ENCODE assay signal across 29 cellular contexts in the genomic region with DNA sequence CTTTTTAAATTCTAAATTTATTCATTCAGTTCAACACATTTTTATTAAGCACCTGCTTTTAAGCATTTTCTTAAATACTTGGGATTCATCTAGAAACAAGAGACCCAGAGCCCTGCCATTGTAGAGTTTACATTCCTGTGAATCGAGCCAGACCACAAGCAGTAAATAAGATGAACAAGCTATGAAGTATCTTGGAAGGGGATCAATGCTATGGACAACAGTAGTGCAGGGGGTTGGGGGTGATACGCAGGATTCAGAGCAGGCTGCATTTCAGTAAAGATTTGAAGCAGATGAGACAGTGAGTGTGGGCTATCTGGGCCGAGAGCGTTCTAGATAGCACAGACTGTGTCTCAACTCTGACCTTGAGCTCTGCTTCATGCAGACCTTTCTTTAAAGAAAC. TPM values are rescaled to one million over a fixed set of nuclear protein-coding genes. Genes with fewer than 3 reads are reported as not detected.
DNase-seq lines count a peak whose midpoint lies in the region; ATAC-seq and TF ChIP-seq lines count a peak whose summit lies in the region.
"Had no signal": no experiment of that assay in that cellular context is flagged by ENCODE, and none has a peak within 500 bp of the region (broad histone marks: within the 10 kb centered on the region; RNA-seq: fewer than 3 reads in every experiment).

No MANE protein-coding gene starts in this region.

- no peak overlapping the region for H3K27ac ChIP-seq in PC-3 (ENCODE audit: low read length)
- H3K27ac ChIP-seq in fibroblast of lung (ENCODE audit: insufficient read depth, low read length) = no peak overlapping the region
- no peak overlapping the region for H3K27ac ChIP-seq in spleen
- H3K27ac ChIP-seq: breast epithelium, neutrophil, RWPE1, thoracic aorta had no signal

- no peak overlapping the region for H3K9ac ChIP-seq in PC-3 (ENCODE audit: low read length)
- no peak overlapping the region for H3K9ac ChIP-seq in fibroblast of lung (ENCODE audit: insufficient read depth, low read length)

- H4K20me1 ChIP-seq in PC-3 (ENCODE audit: low read length) (no peaks in the 10 kb centered on the region), fibroblast of lung (ENCODE audit: control insufficient read depth, extremely low read depth, insufficient read depth, low read length) (no peaks in the 10 kb centered on the region)

- 79 to 91% (median 89%) methylated on average over 4 of the region's 4 CpGs for WGBS in spleen, 5 donors

- H2AFZ ChIP-seq in PC-3 (ENCODE audit: low read length) (no peak overlapping the region), fibroblast of lung (ENCODE audit: low read length) (no peak overlapping the region)
- H2AFZ ChIP-seq: GM23338 had no signal

- no peaks in the 10 kb centered on the region for H3K9me2 ChIP-seq in PC-3 (replicated peaks; ENCODE audit: low read length)

- H3K9me3 ChIP-seq in PC-3 (ENCODE audit: low read length) = no peaks in the 10 kb centered on the region
- H3K9me3 ChIP-seq in fibroblast of lung (ENCODE audit: control insufficient read depth, insufficient read depth, low read depth, low read length) = no peaks in the 10 kb centered on the region
- H3K9me3 ChIP-seq in spleen = no peaks in the 10 kb centered on the region
- H3K9me3 ChIP-seq: breast epithelium, neutrophil, thoracic aorta had no signal

- no peak for TF ChIP-seq CTCF in PC-3 (conservative IDR thresholded peaks at IDR 0.05; ENCODE audit: low read depth, low read length)
- TF ChIP-seq CTCF in fibroblast of lung (conservative IDR thresholded peaks at IDR 0.05 in 1 of 2, IDR thresholded peaks at IDR 0.05 in 1 of 2; ENCODE audit: low read depth in 1 of 2, low read length in 2 of 2) = no peak
- no peak for TF ChIP-seq CTCF in spleen (IDR thresholded peaks at IDR 0.05 in 8 of 11, conservative IDR thresholded peaks at IDR 0.05 in 3 of 11)

- H3K36me3 ChIP-seq in PC-3 (ENCODE audit: low read depth, low read length) = peaks cover 7% of the 10 kb centered on the region; the same call in 1 of the 2 replicates
- H3K36me3 ChIP-seq in fibroblast of lung (ENCODE audit: control insufficient read depth, insufficient read depth, low read length) = peaks cover 18% of the 10 kb centered on the region
- peaks cover 0 to 70% (median 9%) of the 10 kb centered on the region in 6 donors for H3K36me3 ChIP-seq in spleen
- H3K36me3 ChIP-seq: breast epithelium, neutrophil had no signal

- intact Hi-C loops in PC-3 (cut with micrococcal nuclease) = loop anchor here (2.0 to 5.0 kb wide), 2 partner anchors 50 to 122 kb away; no protein-coding TSS in a partner anchor
- intact Hi-C loops in spleen (cut with DNase I; ENCODE audit: low total_unique reads) = no loop called here

- no peak for TF ChIP-seq POLR2A in spleen (IDR thresholded peaks at IDR 0.05)

- H3K27me3 ChIP-seq in PC-3 (ENCODE audit: low read length) = no peaks in the 10 kb centered on the region
- no peaks in the 10 kb centered on the region for H3K27me3 ChIP-seq in fibroblast of lung (ENCODE audit: control insufficient read depth, insufficient read depth, low read length)
- no peaks in the 10 kb centered on the region for H3K27me3 ChIP-seq in spleen (replicated peaks in 1 of 7)
- H3K27me3 ChIP-seq: breast epithelium, neutrophil had no signal

- H3F3A ChIP-seq in PC-3 (ENCODE audit: low read length, unreplicated experiment) = no peaks in the 10 kb centered on the region

- no peaks in the 10 kb centered on the region for H3K79me2 ChIP-seq in PC-3 (ENCODE audit: low read length)
- no peaks in the 10 kb centered on the region for H3K79me2 ChIP-seq in fibroblast of lung (ENCODE audit: control insufficient read depth, insufficient read depth, low read length)

- ATAC-seq in PC-3 = peak; percentile 94
- ATAC-seq in GM19455 (IDR thresholded peaks at IDR 0.05; ENCODE audit: unreplicated experiment) = no peak
- ATAC-seq: activated T-helper 17 cell treated with anti-CD3 and anti-CD28 coated beads, Interleukin-2, amount 50 U/mL, for 72 hours; GM23338; K562; stimulated activated naive B cell treated with anti-CD40 and anti-IgM and Interleukin-4, amounts not matched to agents 10 μg/mL and 1 μg/mL and 100 μg/mL, for 72 hours had no signal

- H3K4me2 ChIP-seq in PC-3 (ENCODE audit: low read length) (no peak overlapping the region), fibroblast of lung (ENCODE audit: extremely low read depth, insufficient read depth, low read length) (no peak overlapping the region)
- H3K4me2 ChIP-seq: GM23338 had no signal

- no TSS peak for BruUV-seq in PC-3 (replicated peaks; lab: Mats Ljungman, UMichigan)

- DNase-seq in EH (ENCODE audit: low read depth) (peak; percentile 82), PC-3 (peak; percentile 48), fibroblast of lung (ENCODE audit: low read depth in 2 of 2) (peak; percentile 84 to 86), non-pigmented ciliary epithelial cell (ENCODE audit: low read depth) (peak; percentile 42), C1 segment of cervical spinal cord (lab: John Stamatoyannopoulos, UW) (no peak), SHP77 treated with DMSO at 0.1 percent for 48 hours (lab: John Stamatoyannopoulos, UW) (no peak), spleen (no peak)
- DNase-seq: activated CD4-positive, alpha-beta T cell treated with anti-CD3 and anti-CD28 coated beads, Interleukin-2, amount 50 U/mL, for 4 hours; activated CD8-positive, alpha-beta memory T cell treated with anti-CD3 and anti-CD28 coated beads, Interleukin-2, amount 50 U/mL, for 4 hours; activated naive CD8-positive, alpha-beta T cell treated with anti-CD3 and anti-CD28 coated beads, Interleukin-2, amount 10 ng/mL, durations not matched to agents 7 days and 5 days; cortex of kidney; hippocampal formation; islet precursor cell; NCI-H146; NCI-H2171; NCI-H524 treated with DMSO at 0.1 percent for 48 hours; small intestine; stimulated activated CD4-positive, alpha-beta T cell treated with anti-CD3 and anti-CD28 coated beads, Interleukin-2, amount 100 ng/mL, for 48 hours; stimulated activated naive B cell treated with anti-CD40 and anti-IgM and Interleukin-4, amounts not matched to agents 10 μg/mL and 1 μg/mL and 100 μg/mL, for 72 hours had no signal

- POLR2A ChIA-PET in PC-3 (lab: Charles Lee; ENCODE audit: unreplicated experiment) = no interaction called here

- CTCF ChIA-PET in PC-3 (lab: Charles Lee) = no interaction called here

- H3K4me3 ChIP-seq in PC-3 (ENCODE audit: low read length) (no peak overlapping the region), fibroblast of lung (replicated peaks in 1 of 4; ENCODE audit: control extremely low read depth in 1 of 4, insufficient read depth in 1 of 4, low read depth in 3 of 4, low read length in 4 of 4) (no peak overlapping the region), spleen (no peak overlapping the region)
- H3K4me3 ChIP-seq: breast epithelium, GM23338, K562, thoracic aorta had no signal

- H3K4me1 ChIP-seq in PC-3 (ENCODE audit: insufficient read depth, low read length) (peaks cover 16% of the 10 kb centered on the region; the same call in 1 of the 2 replicates), fibroblast of lung (ENCODE audit: control insufficient read depth, extremely low read depth, insufficient read depth, low read length) (peaks cover 14% of the 10 kb centered on the region), spleen (peaks cover 0 to 13% (median 0%) of the 10 kb centered on the region in 6 donors)
- H3K4me1 ChIP-seq: breast epithelium had no signal

RNA-seq across cellular contexts. Expression of gene CLDN22, which starts 35.1 kb away (rescaled TPM):
- total RNA-seq in PC-3 (2014; rRNA removed) = not detected in 2 replicates
- total RNA-seq in fibroblast of lung = under 0.01 TPM in 1 of 2 replicates, not detected in the other
- not detected in 2 replicates for polyA plus RNA-seq in fibroblast of lung
- 0.05 TPM in 1 of 2 replicates, not detected in the other for polyA plus RNA-seq in fibroblast of lung (2012)
- polyA minus RNA-seq in fibroblast of lung (ENCODE audit: low replicate concordance) = not detected in 2 replicates
- not detected for total RNA-seq in spleen
- not detected for polyA plus RNA-seq in spleen
- total RNA-seq: activated naive CD8-positive, alpha-beta T cell treated with anti-CD3 and anti-CD28 coated beads, Interleukin-2, amount 10 ng/mL, durations not matched to agents 7 days and 5 days; activated T-helper 17 cell treated with anti-CD3 and anti-CD28 coated beads, Interleukin-2, amount 50 U/mL, for 72 hours; breast epithelium; frontal cortex; GM23338; K562; lung microvascular endothelial cell; thoracic aorta had no signal
- polyA plus RNA-seq: GM23338 had no signal

RNA-seq across cellular contexts. Expression of gene CLDN24, which starts 37.3 kb away (rescaled TPM):
- total RNA-seq in PC-3 (2014; rRNA removed) (not detected in 2 replicates), fibroblast of lung (not detected in 2 replicates), spleen (not detected)
- polyA plus RNA-seq in fibroblast of lung (not detected in 2 replicates), spleen (not detected)
- not detected in 2 replicates for polyA plus RNA-seq in fibroblast of lung (2012)
- not detected in 2 replicates for polyA minus RNA-seq in fibroblast of lung (ENCODE audit: low replicate concordance)
- total RNA-seq: activated naive CD8-positive, alpha-beta T cell treated with anti-CD3 and anti-CD28 coated beads, Interleukin-2, amount 10 ng/mL, durations not matched to agents 7 days and 5 days; activated T-helper 17 cell treated with anti-CD3 and anti-CD28 coated beads, Interleukin-2, amount 50 U/mL, for 72 hours; breast epithelium; frontal cortex; GM23338; K562; lung microvascular endothelial cell; thoracic aorta had no signal
- polyA plus RNA-seq: GM23338, K562, small intestine had no signal

Comparison
In these comparisons a context has a peak if more than half of its experiments do, and no peak if none do; other contexts are left out.
1. DNase-seq: peak in EH (single experiment), PC-3 (single experiment), fibroblast of lung (2 of 2) and non-pigmented ciliary epithelial cell (single experiment); none in C1 segment of cervical spinal cord (0 of 14), SHP77 treated with DMSO at 0.1 percent for 48 hours (single experiment) and spleen (single experiment).